Comparison of ENCODE assay signal across 28 cellular contexts in genomic region chr7:18208921-18209320, GRCh38.
"Had no signal": no experiment of that assay in that cellular context is flagged by ENCODE, and none has a peak within 500 bp of the region (broad histone marks: within the 10 kb centered on the region; RNA-seq: fewer than 3 reads in every experiment).

No MANE protein-coding gene starts in this region.

- H3K36me3 Mint-ChIP-seq: mesothelial cell of epicardium; naive thymus-derived CD4-positive, alpha-beta T cell; neural progenitor cell; stimulated activated effector memory CD8-positive, alpha-beta T cell treated with anti-CD3 and anti-CD28 coated beads, Interleukin-12 subunit alpha, Interleukin-12 subunit beta, amount 100 ng/mL, for 72 hours had no signal

- H3K9me3 ChIP-seq: gastrocnemius medialis, left lung, stomach, thyroid gland, vagina had no signal

- H3K9me3 Mint-ChIP-seq: dendritic cell treated with granulocyte-macrophage colony-stimulating factor and Interleukin-4, amounts not matched to agents 40 ng/mL and 50 ng/mL, for 4 days; endodermal cell; mesothelial cell of epicardium; naive thymus-derived CD4-positive, alpha-beta T cell; nephron; neural progenitor cell; stimulated activated effector memory CD8-positive, alpha-beta T cell treated with anti-CD3 and anti-CD28 coated beads, Interleukin-12 subunit alpha, Interleukin-12 subunit beta, amount 100 ng/mL, for 72 hours had no signal

- H3K4me2 ChIP-seq: neural progenitor cell, smooth muscle cell had no signal

- H3K27ac Mint-ChIP-seq: dendritic cell treated with granulocyte-macrophage colony-stimulating factor and Interleukin-4, amounts not matched to agents 40 ng/mL and 50 ng/mL, for 4 days; endodermal cell; mesothelial cell of epicardium; naive thymus-derived CD4-positive, alpha-beta T cell; nephron; neural progenitor cell; progenitor cell of endocrine pancreas; stimulated activated effector memory CD8-positive, alpha-beta T cell treated with anti-CD3 and anti-CD28 coated beads, Interleukin-12 subunit alpha, Interleukin-12 subunit beta, amount 100 ng/mL, for 72 hours had no signal

- DNase-seq: effector CD8-positive, alpha-beta T cell; endodermal cell; foreskin fibroblast; gastrocnemius medialis; head of caudate nucleus; left lung; mesenchymal stem cell; naive thymus-derived CD4-positive, alpha-beta T cell; stimulated activated CD4-positive, alpha-beta T cell treated with anti-CD3 and anti-CD28 coated beads, Interleukin-12 subunit alpha, Interleukin-12 subunit beta, amount 100 ng/mL, for 4 hours; stimulated activated CD4-positive, alpha-beta T cell treated with anti-CD3 and anti-CD28 coated beads, Interleukin-1b, Interleukin-23, amount 100 ng/mL, for 48 hours; stimulated activated CD4-positive, alpha-beta T cell treated with anti-CD3 and anti-CD28 coated beads, Interleukin-4, amount 100 ng/mL, for 24 hours; stimulated activated naive CD4-positive, alpha-beta T cell treated with Interleukin-2 at 50 U/mL for 16 hours; stomach; thyroid gland; trophoblast cell had no signal

- H3K79me2 ChIP-seq: parathyroid adenoma had no signal

- ATAC-seq: esophagus mucosa; gastrocnemius medialis; left lung; naive thymus-derived CD4-positive, alpha-beta T cell; sciatic nerve; stimulated activated effector memory CD8-positive, alpha-beta T cell treated with anti-CD3 and anti-CD28 coated beads, Interleukin-12 subunit alpha, Interleukin-12 subunit beta, amount 100 ng/mL, for 72 hours had no signal

- FAIRE-seq: keratinocyte had no signal

- H2AFZ ChIP-seq: neural progenitor cell, parathyroid adenoma had no signal

- H3K36me3 ChIP-seq: gastrocnemius medialis, left lung, neural progenitor cell, stomach, thyroid gland, vagina had no signal

- H3K4me3 ChIP-seq: gastrocnemius medialis, left lung, neural progenitor cell, smooth muscle cell, stomach, thyroid gland, vagina had no signal

- H3K4me1 ChIP-seq: gastrocnemius medialis, neural progenitor cell, parathyroid adenoma, thyroid gland, vagina had no signal

- H3K4me3 Mint-ChIP-seq: dendritic cell treated with granulocyte-macrophage colony-stimulating factor and Interleukin-4, amounts not matched to agents 40 ng/mL and 50 ng/mL, for 4 days; endodermal cell; mesothelial cell of epicardium; naive thymus-derived CD4-positive, alpha-beta T cell; nephron; neural progenitor cell; stimulated activated effector memory CD8-positive, alpha-beta T cell treated with anti-CD3 and anti-CD28 coated beads, Interleukin-12 subunit alpha, Interleukin-12 subunit beta, amount 100 ng/mL, for 72 hours had no signal

- H3K27ac ChIP-seq: epithelial cell of prostate, gastrocnemius medialis, left lung, neural progenitor cell, parathyroid adenoma, stomach, thyroid gland, vagina had no signal

- H3K9ac ChIP-seq: neural progenitor cell, parathyroid adenoma had no signal

- H3K4me1 Mint-ChIP-seq: endodermal cell, neural progenitor cell had no signal

- H3K27me3 Mint-ChIP-seq: dendritic cell treated with granulocyte-macrophage colony-stimulating factor and Interleukin-4, amounts not matched to agents 40 ng/mL and 50 ng/mL, for 4 days; naive thymus-derived CD4-positive, alpha-beta T cell; progenitor cell of endocrine pancreas had no signal

- H3K27me3 ChIP-seq: gastrocnemius medialis, left lung, neural progenitor cell, stomach, thyroid gland, vagina had no signal
